11 cellular contexts compared by ENCODE assay signal in genomic region chr19:38044267-38045111, GRCh38.
DNase-seq lines count a peak whose midpoint lies in the region; ATAC-seq, FAIRE-seq and TF ChIP-seq lines count a peak whose summit lies in the region.
"Had no signal": no experiment of that assay in that cellular context is flagged by ENCODE, and none has a peak within 500 bp of the region (broad histone marks: within the 10 kb centered on the region; RNA-seq: fewer than 3 reads in every experiment).

No MANE protein-coding gene starts in this region.

- no peak overlapping the region for H3K4me3 Mint-ChIP-seq in CD4-positive, alpha-beta T cell
- H3K4me3 Mint-ChIP-seq in activated CD4-positive, alpha-beta T cell treated with anti-CD3 and anti-CD28 coated beads, Interleukin-2, amount 10 ng/mL, durations not matched to agents 24 days and 14 days = no peak overlapping the region

- no peak overlapping the region for H3K27ac ChIP-seq in CD4-positive, alpha-beta T cell (ENCODE audit: low read depth, low read length)
- 0 out of 2 replicates have a peak overlapping the region, but pooled peaks have one; percentile 14 for H3K27ac ChIP-seq in GM23248

- H3K9me3 ChIP-seq in CD4-positive, alpha-beta T cell (ENCODE audit: control insufficient read depth, low read length) = no peaks in the 10 kb centered on the region
- no peaks in the 10 kb centered on the region for H3K9me3 ChIP-seq in GM23248 (ENCODE audit: low read depth)

- POLR2A ChIA-PET in CD4-positive, alpha-beta T cell (lab: Charles Lee) = no interaction called here

- H3K4me3 ChIP-seq in GM23248 (no peak overlapping the region), kidney epithelial cell (ENCODE audit: low read depth, low read length) (no peak overlapping the region)

- no peaks in the 10 kb centered on the region for H3K9me3 Mint-ChIP-seq in CD4-positive, alpha-beta T cell
- no peaks in the 10 kb centered on the region for H3K9me3 Mint-ChIP-seq in activated CD4-positive, alpha-beta T cell treated with anti-CD3 and anti-CD28 coated beads, Interleukin-2, amount 10 ng/mL, durations not matched to agents 24 days and 14 days

- intact Hi-C loops in CD4-positive, alpha-beta T cell (cut with DNase I, micrococcal nuclease) = no loop called here
- intact Hi-C loops in activated CD4-positive, alpha-beta T cell treated with anti-CD3 and anti-CD28 coated beads, Interleukin-2, amount 10 ng/mL, durations not matched to agents 24 days and 14 days (cut with micrococcal nuclease) = no loop called here

- H2AFZ ChIP-seq in GM23248 = no peak overlapping the region

- H3K4me1 ChIP-seq in GM23248 (ENCODE audit: insufficient read depth) = peaks cover 6% of the 10 kb centered on the region

- H3K9me2 ChIP-seq in GM23248 (ENCODE audit: insufficient read depth) = no peaks in the 10 kb centered on the region

- FAIRE-seq in urothelium cell line (lab: Jason Lieb, UNC) = no peak

- H3K4me1 Mint-ChIP-seq in CD4-positive, alpha-beta T cell (ENCODE audit: low read depth) = peaks cover 43% of the 10 kb centered on the region
- H3K4me1 Mint-ChIP-seq in activated CD4-positive, alpha-beta T cell treated with anti-CD3 and anti-CD28 coated beads, Interleukin-2, amount 10 ng/mL, durations not matched to agents 24 days and 14 days = peaks cover 32% of the 10 kb centered on the region

- H3K27ac Mint-ChIP-seq in CD4-positive, alpha-beta T cell = peak overlapping the region; percentile 98
- H3K27ac Mint-ChIP-seq in activated CD4-positive, alpha-beta T cell treated with anti-CD3 and anti-CD28 coated beads, Interleukin-2, amount 10 ng/mL, durations not matched to agents 24 days and 14 days = no peak overlapping the region

- H3K4me2 ChIP-seq in GM23248 (ENCODE audit: unreplicated experiment) = no peak overlapping the region

- no peak overlapping the region for H3K9ac ChIP-seq in GM23248

- 88 to 89% methylated on average over 16 of the region's 16 CpGs for WGBS in GM23248 (ENCODE audit: low coverage in 1 of 2, low lambda C conversion rate in 2 of 2, missing lambda C conversion rate in 2 of 2), 2 experiments

- CTCF ChIA-PET in CD4-positive, alpha-beta T cell (lab: Charles Lee) = interaction anchor here (1.0 kb wide), 1 partner anchor 134 kb away, joined by 5 read pairs; no protein-coding TSS in a partner anchor

- H3K36me3 ChIP-seq in GM23248 (ENCODE audit: low read depth) = no peaks in the 10 kb centered on the region
- no peaks in the 10 kb centered on the region for H3K36me3 ChIP-seq in kidney epithelial cell (ENCODE audit: control insufficient read depth, insufficient read depth, low read length)

- no peaks in the 10 kb centered on the region for H3K36me3 Mint-ChIP-seq in CD4-positive, alpha-beta T cell (ENCODE audit: low read depth)
- no peaks in the 10 kb centered on the region for H3K36me3 Mint-ChIP-seq in activated CD4-positive, alpha-beta T cell treated with anti-CD3 and anti-CD28 coated beads, Interleukin-2, amount 10 ng/mL, durations not matched to agents 24 days and 14 days (ENCODE audit: low read depth)

- no peak for DNase-seq in CD4-positive, alpha-beta T cell
- DNase-seq in GM23248 (peak; percentile 80), UCSD-AML1 (lab: John Stamatoyannopoulos, UW; ENCODE audit: unreplicated experiment) (peak; percentile 49), kidney epithelial cell (ENCODE audit: low read depth) (no peak), urothelium cell line (ENCODE audit: low spot score) (no peak)
- DNase-seq in stimulated activated CD4-positive, alpha-beta T cell treated with anti-CD3 and anti-CD28 coated beads, Interleukin-4, amount 100 ng/mL, for 4 hours = no peak
- DNase-seq in stimulated activated CD4-positive, alpha-beta T cell treated with anti-CD3 and anti-CD28 coated beads, Interleukin-2, amount 100 ng/mL, for 48 hours = no peak
- DNase-seq in activated CD4-positive, alpha-beta T cell treated with anti-CD3 and anti-CD28 coated beads, Interleukin-2, amount 10 ng/mL, durations not matched to agents 24 days and 14 days = no peak
- DNase-seq: activated CD8-positive, alpha-beta memory T cell treated with anti-CD3 and anti-CD28 coated beads for 24 hours; DMS79 treated with DMSO at 0.1 percent for 48 hours; hypothalamus had no signal

- in situ Hi-C loops in GM23248 (cut with MboI) = no loop called here

- H3K79me2 ChIP-seq in GM23248 (ENCODE audit: insufficient read depth) = peaks cover 50% of the 10 kb centered on the region

- H3K27me3 ChIP-seq in CD4-positive, alpha-beta T cell (ENCODE audit: control insufficient read depth, insufficient read depth, low read length) = no peaks in the 10 kb centered on the region
- H3K27me3 ChIP-seq in GM23248 (replicated peaks; ENCODE audit: insufficient read depth) (no peaks in the 10 kb centered on the region), kidney epithelial cell (ENCODE audit: control insufficient read depth, insufficient read depth, low read length) (no peaks in the 10 kb centered on the region)

- peaks cover 25% of the 10 kb centered on the region for H3F3A ChIP-seq in GM23248 (ENCODE audit: insufficient read depth)

- TF ChIP-seq CTCF in CD4-positive, alpha-beta T cell (IDR thresholded peaks at IDR 0.05) = no peak
- TF ChIP-seq CTCF in kidney epithelial cell (IDR thresholded peaks at IDR 0.05; ENCODE audit: insufficient read depth, low read length, poor library complexity, severe bottlenecking) = peak; percentile 6

- H3K27me3 Mint-ChIP-seq in CD4-positive, alpha-beta T cell = no peaks in the 10 kb centered on the region
- H3K27me3 Mint-ChIP-seq in activated CD4-positive, alpha-beta T cell treated with anti-CD3 and anti-CD28 coated beads, Interleukin-2, amount 10 ng/mL, durations not matched to agents 24 days and 14 days = no peaks in the 10 kb centered on the region

- no peaks in the 10 kb centered on the region for H4K20me1 ChIP-seq in GM23248 (ENCODE audit: insufficient read depth)

- ATAC-seq in CD4-positive, alpha-beta T cell (ENCODE audit: poor library complexity) = no peak

Comparison
In these comparisons a context has a peak if more than half of its experiments do, and no peak if none do; other contexts are left out.
1. DNase-seq: peak in GM23248 (single experiment) and UCSD-AML1 (single experiment); none in CD4-positive, alpha-beta T cell (0 of 10), kidney epithelial cell (single experiment), stimulated activated CD4-positive, alpha-beta T cell treated with anti-CD3 and anti-CD28 coated beads, Interleukin-4, amount 100 ng/mL, for 4 hours (0 of 2), stimulated activated CD4-positive, alpha-beta T cell treated with anti-CD3 and anti-CD28 coated beads, Interleukin-2, amount 100 ng/mL, for 48 hours (0 of 2), activated CD4-positive, alpha-beta T cell treated with anti-CD3 and anti-CD28 coated beads, Interleukin-2, amount 10 ng/mL, durations not matched to agents 24 days and 14 days (single experiment) and urothelium cell line (single experiment).